2 cellular contexts compared by ENCODE assay signal in genomic region chr20:56018194-56018593, GRCh38.
TF ChIP-seq lines count a peak whose summit lies in the region.

No MANE protein-coding gene starts in this region.

TF ChIP-seq in liver, 16 proteins besides CTCF, POLR2A, EP300 and RAD21 (continued from another document):
- TF ChIP-seq REST (IDR thresholded peaks at IDR 0.05) (peak; percentile 21), GABPA (IDR thresholded peaks at IDR 0.05 in 1 of 2, conservative IDR thresholded peaks at IDR 0.05 in 1 of 2) (no peak), TAF1 (conservative IDR thresholded peaks at IDR 0.05) (no peak), HNF4A (conservative IDR thresholded peaks at IDR 0.05) (peak; percentile 77 to 78), ZBTB33 (IDR thresholded peaks at IDR 0.05) (no peak), EGR1 (IDR thresholded peaks at IDR 0.05; ENCODE audit: low read depth in 2 of 2) (no peak), NR2F2 (IDR thresholded peaks at IDR 0.05) (no peak), HNF4G (IDR thresholded peaks at IDR 0.05) (peak; percentile 53), RXRA (IDR thresholded peaks at IDR 0.05) (peak in 1 of 2 donors; percentile 12)

TF ChIP-seq in HepG2, 621 proteins besides CTCF, POLR2A, EP300 and RAD21 (continued from another document):
- TF ChIP-seq ZFP37 (CRISPR knock-in tag; IDR thresholded peaks at IDR 0.05; ENCODE audit: borderline replicate concordance), result no peak
- no peak for TF ChIP-seq ZIK1 (CRISPR knock-in tag; IDR thresholded peaks at IDR 0.05; ENCODE audit: borderline replicate concordance, low read depth)
- TF ChIP-seq, protein P1, sequence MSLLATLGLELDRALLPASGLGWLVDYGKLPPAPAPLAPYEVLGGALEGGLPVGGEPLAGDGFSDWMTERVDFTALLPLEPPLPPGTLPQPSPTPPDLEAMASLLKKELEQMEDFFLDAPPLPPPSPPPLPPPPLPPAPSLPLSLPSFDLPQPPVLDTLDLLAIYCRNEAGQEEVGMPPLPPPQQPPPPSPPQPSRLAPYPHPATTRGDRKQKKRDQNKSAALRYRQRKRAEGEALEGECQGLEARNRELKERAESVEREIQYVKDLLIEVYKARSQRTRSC (CRISPR knock-in tag; IDR thresholded peaks at IDR 0.05; ENCODE audit: low read depth), result no peak
- no peak for TF ChIP-seq ZNF513 (CRISPR knock-in tag; conservative IDR thresholded peaks at IDR 0.05)
- TF ChIP-seq HNF4G (IDR thresholded peaks at IDR 0.05; ENCODE audit: borderline replicate concordance, low read depth, low read length), result no peak
- TF ChIP-seq HNF4G (CRISPR knock-in tag; IDR thresholded peaks at IDR 0.05; ENCODE audit: borderline replicate concordance, low read depth), result no peak
- TF ChIP-seq PAXIP1 (CRISPR knock-in tag; conservative IDR thresholded peaks at IDR 0.05), result no peak
- no peak for TF ChIP-seq NAIF1 (CRISPR knock-in tag; IDR thresholded peaks at IDR 0.05; ENCODE audit: borderline replicate concordance)
- no peak for TF ChIP-seq HOXD1 (CRISPR knock-in tag; IDR thresholded peaks at IDR 0.05)
- TF ChIP-seq ZSCAN9 (CRISPR knock-in tag; IDR thresholded peaks at IDR 0.05; ENCODE audit: borderline replicate concordance), result no peak
- TF ChIP-seq ZBTB14 (CRISPR knock-in tag; IDR thresholded peaks at IDR 0.05), result no peak
- no peak for TF ChIP-seq DNMT1 (CRISPR knock-in tag; IDR thresholded peaks at IDR 0.05)
